In the genomic region with DNA sequence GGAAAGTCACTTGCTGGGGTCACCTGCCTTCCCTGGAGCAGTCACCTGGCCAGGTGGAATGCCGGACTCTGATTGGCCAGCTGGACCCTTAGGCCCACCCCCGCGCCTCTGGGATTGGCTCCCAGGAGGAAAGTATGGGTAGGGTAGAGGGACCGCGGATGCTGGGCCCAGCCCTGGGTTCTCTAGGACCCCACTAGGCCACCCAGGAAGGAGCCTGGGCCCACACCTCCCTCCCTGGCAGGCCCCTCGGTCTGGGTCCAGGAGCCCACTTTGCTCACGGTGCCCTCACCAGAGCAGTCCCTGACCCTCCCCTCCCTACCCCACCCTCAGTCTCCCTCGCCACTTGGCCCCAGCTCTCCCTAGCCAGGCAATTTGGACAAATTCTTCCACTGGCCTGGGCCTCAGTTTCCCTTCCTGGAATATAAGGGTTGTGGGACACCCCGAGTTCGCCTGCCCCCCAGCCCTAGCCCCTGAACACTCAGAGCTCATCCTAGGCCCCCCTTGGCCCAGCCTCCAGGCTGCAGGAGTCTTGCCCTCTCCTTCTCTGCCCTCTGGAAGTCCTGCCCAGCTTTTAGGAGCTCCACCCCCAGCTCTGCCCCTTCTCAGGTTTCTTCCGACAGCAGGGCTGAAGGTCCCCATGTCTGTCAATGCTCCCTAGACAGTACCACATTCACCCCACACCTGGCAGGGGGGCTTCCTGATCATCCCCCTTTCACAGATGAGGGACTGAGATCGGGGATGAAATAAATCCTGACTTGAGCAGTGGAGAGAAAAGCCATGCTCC, we compare ENCODE assay signal across 1 cellular context.
TF ChIP-seq lines count a peak whose summit lies in the region.

No MANE protein-coding gene starts in this region.

TF ChIP-seq in WTC11, 78 proteins besides CTCF, POLR2A, EP300 and RAD21 (continued from another document):
- no peak for TF ChIP-seq GRHL2 (CRISPR knock-in tag; IDR thresholded peaks at IDR 0.05; ENCODE audit: insufficient replicate concordance, severe bottlenecking)
